In genomic region chr22:44753189-44754042, GRCh38 we compare ENCODE assay signal across 9 cellular contexts. TPM values are rescaled to one million over a fixed set of nuclear protein-coding genes. Genes with fewer than 3 reads are reported as not detected.
DNase-seq lines count a peak whose midpoint lies in the region; ATAC-seq and TF ChIP-seq lines count a peak whose summit lies in the region.
"Had no signal": no experiment of that assay in that cellular context is flagged by ENCODE, and none has a peak within 500 bp of the region (broad histone marks: within the 10 kb centered on the region; RNA-seq: fewer than 3 reads in every experiment).

No MANE protein-coding gene starts in this region.

- H3K27ac ChIP-seq in cardiac muscle cell (no peak overlapping the region), colonic mucosa (peak overlapping the region; percentile 36), lower lobe of right lung (peak overlapping the region; percentile 49), aorta (ENCODE audit: low read depth in 1 of 2, low read length in 2 of 2) (no peak overlapping the region)

- H3K36me3 ChIP-seq in cardiac muscle cell (no peaks in the 10 kb centered on the region), colonic mucosa (no peaks in the 10 kb centered on the region), lower lobe of right lung (no peaks in the 10 kb centered on the region), aorta (ENCODE audit: control insufficient read depth in 1 of 2, insufficient read depth in 2 of 2, low read length in 1 of 2) (no peaks in the 10 kb centered on the region)

- intact Hi-C loops in Right ventricle myocardium inferior (cut with DNase I) (no loop called here), colonic mucosa (cut with DNase I) (no loop called here), lower lobe of right lung (cut with DNase I) (no loop called here), aorta (cut with DNase I) (no loop called here)

- WGBS in aorta, 2 donors, result 11 to 12% methylated on average over 29 of the region's 29 CpGs

- H3K4me3 ChIP-seq in cardiac muscle cell (peak overlapping the region; percentile 47), colonic mucosa (peak overlapping the region; percentile 46), lower lobe of right lung (peak overlapping the region; percentile 50), aorta (ENCODE audit: low read length in 2 of 2) (no peak overlapping the region)

- no peaks in the 10 kb centered on the region for H3K4me1 ChIP-seq in cardiac muscle cell (ENCODE audit: low read depth)
- H3K4me1 ChIP-seq in colonic mucosa, result peaks cover 8% of the 10 kb centered on the region
- peaks cover 16% of the 10 kb centered on the region for H3K4me1 ChIP-seq in lower lobe of right lung
- no peaks in the 10 kb centered on the region for H3K4me1 ChIP-seq in aorta (ENCODE audit: control insufficient read depth in 1 of 2, insufficient read depth in 2 of 2, low read length in 2 of 2)

- ATAC-seq in Right ventricle myocardium inferior (no peak), lower lobe of right lung (peak; percentile 34 to 44), aorta (ENCODE audit: low FRiP score) (peak; percentile 10), HG02973 (IDR thresholded peaks at IDR 0.05; ENCODE audit: unreplicated experiment) (no peak)

- peak overlapping the region; percentile 58 to 89 for H3K9ac ChIP-seq in colonic mucosa (ENCODE audit: low read depth in 2 of 2, low read length in 2 of 2)

- H3K9me3 ChIP-seq in cardiac muscle cell (ENCODE audit: low read depth) (no peaks in the 10 kb centered on the region), colonic mucosa (no peaks in the 10 kb centered on the region), lower lobe of right lung (no peaks in the 10 kb centered on the region), aorta (ENCODE audit: control insufficient read depth, low read length) (peaks cover 3% of the 10 kb centered on the region)

- peaks cover 18% of the 10 kb centered on the region for H3K27me3 ChIP-seq in cardiac muscle cell
- H3K27me3 ChIP-seq in colonic mucosa, result no peaks in the 10 kb centered on the region
- peaks cover 32% of the 10 kb centered on the region for H3K27me3 ChIP-seq in lower lobe of right lung (ENCODE audit: low read depth)
- peaks cover 0 to 1% of the 10 kb centered on the region in 2 donors for H3K27me3 ChIP-seq in aorta (ENCODE audit: control insufficient read depth in 1 of 2, insufficient read depth in 2 of 2, low read length in 1 of 2)

- TF ChIP-seq CTCF in cardiac muscle cell (IDR thresholded peaks at IDR 0.05; ENCODE audit: low read depth, low read length), result no peak
- no peak for TF ChIP-seq CTCF in colonic mucosa (IDR thresholded peaks at IDR 0.05)
- no peak for TF ChIP-seq CTCF in lower lobe of right lung (IDR thresholded peaks at IDR 0.05)

- DNase-seq in cardiac muscle cell (ENCODE audit: low read depth in 1 of 2, low spot score in 1 of 2), result peak; percentile 64 to 88
- DNase-seq in Right ventricle myocardium inferior (ENCODE audit: missing footprints), result no peak
- peak; percentile 51 for DNase-seq in colonic mucosa
- no peak for DNase-seq in lower lobe of right lung
- no peak for DNase-seq in aorta
- no peak for DNase-seq in NCI-H446 (lab: John Stamatoyannopoulos, UW)
- no peak for DNase-seq in stimulated activated naive CD4-positive, alpha-beta T cell treated with Interleukin-2 at 50 U/mL for 16 hours (lab: John Stamatoyannopoulos, UW)
- DNase-seq: NCI-H1092 treated with DMSO at 0.1 percent for 48 hours had no signal

RNA-seq across cellular contexts. Expression of gene ARHGAP8, which starts 1.0 kb away (rescaled TPM):
- total RNA-seq in cardiac muscle cell, result 1.3 and 2.4 TPM in 2 replicates
- polyA plus RNA-seq in cardiac muscle cell, result 1.2 and 12.7 TPM in 2 replicates
- 0.16 TPM for total RNA-seq in Right ventricle myocardium inferior
- 10 to 100 TPM; 38.4 to 69.9 TPM for total RNA-seq in colonic mucosa
- total RNA-seq in lower lobe of right lung, result 18.2 TPM
- total RNA-seq in aorta, result 1 to 10 TPM; 1.4 to 3.0 TPM
- not detected for polyA plus RNA-seq in aorta

RNA-seq across cellular contexts. Expression of gene PRR5, which starts 51.4 kb away (rescaled TPM):
- total RNA-seq in cardiac muscle cell (32.1 and 41.7 TPM in 2 replicates), Right ventricle myocardium inferior (2.9 TPM), colonic mucosa (10 to 100 TPM; 21.2 to 45.8 TPM), lower lobe of right lung (9.6 TPM), aorta (10 to 100 TPM in 1 of 2 donors, 1 to 10 TPM in 1; 9.9 to 15.3 TPM)
- polyA plus RNA-seq in cardiac muscle cell (36.5 and 44.3 TPM in 2 replicates), aorta (1 to 10 TPM; 1.3 to 9.9 TPM)

Comparison
In these comparisons a context has a peak if more than half of its experiments do, and no peak if none do; other contexts are left out.
1. DNase-seq: peak in cardiac muscle cell (2 of 2) and colonic mucosa (single experiment); none in Right ventricle myocardium inferior (single experiment), lower lobe of right lung (single experiment), aorta (0 of 2), NCI-H446 (0 of 2) and stimulated activated naive CD4-positive, alpha-beta T cell treated with Interleukin-2 at 50 U/mL for 16 hours (single experiment).
2. H3K27ac ChIP-seq: peak in colonic mucosa (single experiment) and lower lobe of right lung (single experiment); none in cardiac muscle cell (single experiment) and aorta (0 of 2).
3. H3K4me3 ChIP-seq: peak in cardiac muscle cell (single experiment), colonic mucosa (single experiment) and lower lobe of right lung (single experiment); none in aorta (0 of 2).
4. ATAC-seq: peak in lower lobe of right lung (2 of 2) and aorta (single experiment); none in Right ventricle myocardium inferior (single experiment) and HG02973 (single experiment).